Comparison of ENCODE assay signal across 9 cellular contexts in genomic region chr2:197728555-197729544, GRCh38. TPM values are rescaled to one million over a fixed set of nuclear protein-coding genes. Genes with fewer than 3 reads are reported as not detected.
"Had no signal": no experiment of that assay in that cellular context is flagged by ENCODE, and none has a peak within 500 bp of the region (broad histone marks: within the 10 kb centered on the region; RNA-seq: fewer than 3 reads in every experiment).

No MANE protein-coding gene starts in this region.

RNA-seq across cellular contexts. Expression of gene RFTN2, which starts 53.5 kb away (rescaled TPM):
- total RNA-seq: activated CD4-positive, alpha-beta memory T cell treated with anti-CD3 and anti-CD28 coated beads, Interleukin-2, amount 10 ng/mL, durations not matched to agents 7 days and 5 days; activated CD8-positive, alpha-beta memory T cell treated with anti-CD3 and anti-CD28 coated beads, Interleukin-2, amount 10 ng/mL, durations not matched to agents 7 days and 5 days; M059J had no signal

RNA-seq across cellular contexts. Expression of gene BOLL, which starts 56.3 kb away (rescaled TPM):
- total RNA-seq: activated CD4-positive, alpha-beta memory T cell treated with anti-CD3 and anti-CD28 coated beads, Interleukin-2, amount 10 ng/mL, durations not matched to agents 7 days and 5 days; activated CD8-positive, alpha-beta memory T cell treated with anti-CD3 and anti-CD28 coated beads, Interleukin-2, amount 10 ng/mL, durations not matched to agents 7 days and 5 days; bronchial epithelial cell; M059J; NCI-H460; RPMI7951; SJSA1; T-cell; T-helper 17 cell had no signal
